In the genomic region with DNA sequence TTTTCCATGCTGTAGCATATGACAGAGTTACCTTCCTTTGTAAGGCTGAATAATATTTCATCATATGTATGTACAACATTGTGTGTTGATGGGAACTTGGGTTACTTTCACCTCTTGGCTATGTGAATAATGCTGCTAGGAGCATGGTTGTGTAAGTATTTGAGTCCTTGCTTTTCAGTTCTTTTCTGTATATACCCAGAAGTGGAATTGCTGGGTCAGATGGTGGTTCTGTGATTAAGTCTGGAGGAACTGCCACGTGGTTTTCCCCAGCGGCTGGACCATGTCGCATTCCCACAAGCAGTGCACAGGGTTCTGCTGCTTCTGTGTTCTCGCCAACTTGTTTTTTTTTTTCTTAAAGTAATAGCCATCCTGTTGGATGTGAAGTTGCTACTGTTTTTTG, we compare ENCODE assay signal across 15 cellular contexts.
DNase-seq lines count a peak whose midpoint lies in the region; ATAC-seq lines count a peak whose summit lies in the region.
"Had no signal": no experiment of that assay in that cellular context is flagged by ENCODE, and none has a peak within 500 bp of the region (broad histone marks: within the 10 kb centered on the region; RNA-seq: fewer than 3 reads in every experiment).

No MANE protein-coding gene starts in this region.

- peaks cover 61 to 91% (median 87%) of the 10 kb centered on the region in 11 experiments for H4K20me1 ChIP-seq in BLaER1 treated with 17β-estradiol and CSF1 and Interleukin-3, amounts not matched to agents 10 nM and 100 nM

- intact Hi-C loops in Right ventricle myocardium superior (cut with DNase I), result no loop called here

- peak overlapping the region in 8 of 11 experiments; percentile 1 to 38 (median 18); a peak in 5 of 22 replicates for H3K4me2 ChIP-seq in BLaER1 treated with 17β-estradiol and CSF1 and Interleukin-3, amounts not matched to agents 10 nM and 100 nM

- DNase-seq in astrocyte of the hippocampus (ENCODE audit: low read depth, low spot score) (peak; percentile 68), Right ventricle myocardium superior (peak; percentile 57), renal cortical epithelial cell (ENCODE audit: low read depth) (peak; percentile 88), putamen (ENCODE audit: low spot score) (no peak)
- DNase-seq in stimulated activated CD8-positive, alpha-beta memory T cell treated with anti-CD3 and anti-CD28 coated beads, Interleukin-4, amount 100 ng/mL, for 48 hours, result no peak
- no peak for DNase-seq in activated CD4-positive, CD25-positive, alpha-beta regulatory T cell (lab: John Stamatoyannopoulos, UW)
- DNase-seq: activated CD4-positive, alpha-beta memory T cell treated with anti-CD3 and anti-CD28 coated beads, Interleukin-2, amount 10 ng/mL, durations not matched to agents 7 days and 5 days; central memory CD4-positive, alpha-beta T cell; COR-L47; KBM-7; NCI-H524 treated with DMSO at 0.1 percent for 48 hours had no signal

- H3K4me1 ChIP-seq in BLaER1 treated with 17β-estradiol and CSF1 and Interleukin-3, amounts not matched to agents 10 nM and 100 nM, result peaks cover 34 to 51% (median 39%) of the 10 kb centered on the region in 10 experiments

- H3K9ac ChIP-seq in BLaER1 treated with 17β-estradiol and CSF1 and Interleukin-3, amounts not matched to agents 10 nM and 100 nM, result no peak overlapping the region

- ATAC-seq in Right ventricle myocardium superior (ENCODE audit: poor library complexity) (peak; percentile 71), HG02571 (IDR thresholded peaks at IDR 0.05; ENCODE audit: unreplicated experiment) (no peak)

- no peak overlapping the region for H3K27ac ChIP-seq in BLaER1 treated with 17β-estradiol and CSF1 and Interleukin-3, amounts not matched to agents 10 nM and 100 nM
- H3K27ac ChIP-seq: neutrophil, SK-N-MC had no signal

- no peaks in the 10 kb centered on the region for H3K9me3 ChIP-seq in BLaER1 treated with 17β-estradiol and CSF1 and Interleukin-3, amounts not matched to agents 10 nM and 100 nM (replicated peaks in 1 of 11)
- H3K9me3 ChIP-seq: neutrophil had no signal

- H3K36me3 ChIP-seq in BLaER1 treated with 17β-estradiol and CSF1 and Interleukin-3, amounts not matched to agents 10 nM and 100 nM, result peaks cover 26 to 51% (median 33%) of the 10 kb centered on the region in 11 experiments

- no peak overlapping the region for H3K4me3 ChIP-seq in BLaER1 treated with 17β-estradiol and CSF1 and Interleukin-3, amounts not matched to agents 10 nM and 100 nM
- H3K4me3 ChIP-seq: SK-N-MC had no signal

- H3K27me3 ChIP-seq in BLaER1 treated with 17β-estradiol and CSF1 and Interleukin-3, amounts not matched to agents 10 nM and 100 nM, result no peaks in the 10 kb centered on the region
- H3K27me3 ChIP-seq: neutrophil had no signal

Comparison
In these comparisons a context has a peak if more than half of its experiments do, and no peak if none do; other contexts are left out.
1. DNase-seq: peak in astrocyte of the hippocampus (single experiment), Right ventricle myocardium superior (single experiment) and renal cortical epithelial cell (single experiment); none in putamen (single experiment), stimulated activated CD8-positive, alpha-beta memory T cell treated with anti-CD3 and anti-CD28 coated beads, Interleukin-4, amount 100 ng/mL, for 48 hours (single experiment) and activated CD4-positive, CD25-positive, alpha-beta regulatory T cell (0 of 4).